In genomic region chr2:8488001-8488738, GRCh38 we compare ENCODE assay signal across 8 cellular contexts.
DNase-seq lines count a peak whose midpoint lies in the region; ATAC-seq and TF ChIP-seq lines count a peak whose summit lies in the region.

No MANE protein-coding gene starts in this region.

- H3K79me2 ChIP-seq in OCI-LY7 (ENCODE audit: insufficient read depth, low read depth, low read length) = no peaks in the 10 kb centered on the region

- H4K20me1 ChIP-seq in OCI-LY7 (ENCODE audit: insufficient read depth, low read length) = no peaks in the 10 kb centered on the region

- H3K4me3 ChIP-seq in OCI-LY7 (ENCODE audit: low read depth, low read length, poor library complexity, severe bottlenecking) = no peak overlapping the region

- CTCF ChIA-PET in OCI-LY7 (lab: Charles Lee; ENCODE audit: unreplicated experiment) = no interaction called here

- no TSS peak for BruUV-seq in OCI-LY7 (replicated peaks; lab: Mats Ljungman, UMichigan)

- H3K4me1 ChIP-seq in OCI-LY7 (ENCODE audit: insufficient read depth, low read length, poor library complexity, severe bottlenecking) = peaks cover 55% of the 10 kb centered on the region

- H3K27ac ChIP-seq in OCI-LY7 (ENCODE audit: low read depth, low read length, poor library complexity, severe bottlenecking) = no peak overlapping the region

- no peaks in the 10 kb centered on the region for H3K9me2 ChIP-seq in OCI-LY7 (ENCODE audit: insufficient read depth, low read length)

- DNase-seq in G401 (ENCODE audit: low spot score) (peak; percentile 12), OCI-LY7 (ENCODE audit: low spot score) (no peak), amygdala (lab: John Stamatoyannopoulos, UW) (peak in 39 of 56 donors; percentile 14 to 72 (median 39)), putamen (ENCODE audit: low spot score) (peak; percentile 52), NCI-H2171 (lab: John Stamatoyannopoulos, UW) (no peak), NCI-H2029 treated with DMSO at 0.1 percent for 48 hours (lab: John Stamatoyannopoulos, UW) (no peak), mucosa of gallbladder (ENCODE audit: low spot score) (no peak)

- POLR2A ChIA-PET in OCI-LY7 (lab: Charles Lee) = interaction anchor here (0.6 to 1.2 kb wide), 2 partner anchors 12 to 627 kb away, joined by 4 read pairs; no protein-coding TSS in a partner anchor

- H3K36me3 ChIP-seq in OCI-LY7 (ENCODE audit: insufficient read depth, low read length) = peaks cover 7% of the 10 kb centered on the region

- H3K9me3 ChIP-seq in OCI-LY7 (ENCODE audit: low read length) = no peaks in the 10 kb centered on the region

- intact Hi-C loops in OCI-LY7 (cut with micrococcal nuclease; ENCODE audit: unreplicated experiment) = no loop called here

- peak overlapping the region; percentile 7; the same call in 1 of the 2 replicates for H3K4me2 ChIP-seq in OCI-LY7 (ENCODE audit: low read length)

- in situ Hi-C loops in G401 (cut with HindIII; ENCODE audit: low sequenced_read_pairs) = no loop called here

- H2AFZ ChIP-seq in OCI-LY7 (ENCODE audit: low read length) = no peak overlapping the region

- ATAC-seq in GM21529 (IDR thresholded peaks at IDR 0.05; ENCODE audit: unreplicated experiment) = peak; percentile 89

- TF ChIP-seq CTCF in OCI-LY7 (conservative IDR thresholded peaks at IDR 0.05; ENCODE audit: low read length) = no peak

Comparison
In these comparisons a context has a peak if more than half of its experiments do, and no peak if none do; other contexts are left out.
1. DNase-seq: peak in G401 (single experiment), amygdala (39 of 56) and putamen (single experiment); none in OCI-LY7 (single experiment), NCI-H2171 (single experiment), NCI-H2029 treated with DMSO at 0.1 percent for 48 hours (single experiment) and mucosa of gallbladder (single experiment).